8 cellular contexts compared by ENCODE assay signal in the genomic region with DNA sequence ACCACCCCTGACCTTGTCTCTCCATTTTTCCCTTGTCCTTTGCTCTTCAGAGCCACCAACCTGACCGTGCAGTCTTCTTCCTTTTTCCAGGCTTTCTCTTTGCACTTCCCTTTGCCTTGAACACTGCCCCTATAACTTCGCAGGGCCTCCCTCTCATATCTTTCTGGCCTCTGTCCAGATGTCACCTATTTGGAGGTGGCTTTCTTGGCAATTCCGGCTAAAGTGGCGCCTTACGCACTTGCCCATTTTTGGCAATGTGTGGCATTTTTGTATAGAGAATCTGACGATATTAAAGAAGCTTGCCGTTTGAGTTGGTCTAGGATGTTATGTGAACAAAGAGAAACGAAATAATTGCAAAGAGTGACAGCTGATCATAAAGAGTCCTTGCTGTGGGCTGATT. TPM values are rescaled to one million over a fixed set of nuclear protein-coding genes. Genes with fewer than 3 reads are reported as not detected.
DNase-seq lines count a peak whose midpoint lies in the region; ATAC-seq and TF ChIP-seq lines count a peak whose summit lies in the region.

No MANE protein-coding gene starts in this region.

- peaks cover 27% of the 10 kb centered on the region for H3K4me1 ChIP-seq in DND-41 (ENCODE audit: insufficient read depth, low read length)
- H3K4me1 ChIP-seq in NT2/D1 (ENCODE audit: insufficient read depth, insufficient read length) = peaks cover 2% of the 10 kb centered on the region
- H3K4me1 ChIP-seq in endocrine pancreas (ENCODE audit: control insufficient read depth, insufficient read depth, low read length) = no peaks in the 10 kb centered on the region
- peaks cover 10% of the 10 kb centered on the region for H3K4me1 ChIP-seq in osteoblast (ENCODE audit: insufficient read depth, low read length)

- TF ChIP-seq CTCF in DND-41 (IDR thresholded peaks at IDR 0.05; ENCODE audit: borderline replicate concordance, extremely low read depth, low read length, poor library complexity, severe bottlenecking) (no peak), osteoblast (IDR thresholded peaks at IDR 0.05; ENCODE audit: extremely low read depth, low read depth, low read length) (no peak)

- H3K9ac ChIP-seq in DND-41 (ENCODE audit: low read depth, low read length) = peak overlapping the region; percentile 87
- H3K9ac ChIP-seq in NT2/D1 (ENCODE audit: insufficient read length, low read depth) = peak overlapping the region; percentile 78
- peak overlapping the region; percentile 62 for H3K9ac ChIP-seq in endocrine pancreas (ENCODE audit: control insufficient read depth, insufficient read depth, low read length)

- ATAC-seq in DND-41 (ENCODE audit: insufficient read depth, low read depth) = no peak

- peak overlapping the region; percentile 86; the same call in 1 of the 2 replicates for H2AFZ ChIP-seq in DND-41 (ENCODE audit: low read depth, low read length)
- peak overlapping the region; percentile 97 for H2AFZ ChIP-seq in osteoblast (ENCODE audit: low read length)

- H3K36me3 ChIP-seq in DND-41 (ENCODE audit: insufficient read depth, low read length) (peaks cover 37% of the 10 kb centered on the region), NT2/D1 (ENCODE audit: insufficient read depth, insufficient read length, low read length) (peaks cover 35% of the 10 kb centered on the region), endocrine pancreas (ENCODE audit: control insufficient read depth, insufficient read depth, low read length) (peaks cover 7% of the 10 kb centered on the region), osteoblast (ENCODE audit: insufficient read depth, low read length) (peaks cover 27% of the 10 kb centered on the region)

- H3K79me2 ChIP-seq in DND-41 (ENCODE audit: insufficient read depth, low read length) (peaks cover 42% of the 10 kb centered on the region), osteoblast (ENCODE audit: insufficient read depth, low read length) (peaks cover 38% of the 10 kb centered on the region)

- H4K20me1 ChIP-seq in DND-41 (ENCODE audit: insufficient read depth, low read length) (peaks cover 19% of the 10 kb centered on the region), osteoblast (ENCODE audit: insufficient read depth, low read length) (no peaks in the 10 kb centered on the region)

- H3K27me3 ChIP-seq in DND-41 (ENCODE audit: insufficient read depth, low read length, poor library complexity) (no peaks in the 10 kb centered on the region), NT2/D1 (ENCODE audit: insufficient read depth, insufficient read length) (no peaks in the 10 kb centered on the region), endocrine pancreas (ENCODE audit: control insufficient read depth, insufficient read depth, low read length) (no peaks in the 10 kb centered on the region), osteoblast (ENCODE audit: insufficient read depth, low read length) (peaks cover 8% of the 10 kb centered on the region)

- peak overlapping the region; percentile 94 for H3K4me2 ChIP-seq in DND-41 (ENCODE audit: insufficient read depth, low read length)
- peak overlapping the region; percentile 92 for H3K4me2 ChIP-seq in osteoblast (ENCODE audit: insufficient read depth, low read length)

- H3K4me3 ChIP-seq in DND-41 (ENCODE audit: low read depth in 1 of 2, low read length in 2 of 2) = peak overlapping the region; percentile 70 to 92
- H3K4me3 ChIP-seq in NT2/D1 (ENCODE audit: insufficient read length, low read depth) = peak overlapping the region; percentile 79
- peak overlapping the region; percentile 65 for H3K4me3 ChIP-seq in endocrine pancreas (ENCODE audit: control insufficient read depth, insufficient read depth, low read length)
- H3K4me3 ChIP-seq in osteoblast (ENCODE audit: insufficient read depth, low read length) = peak overlapping the region; percentile 94

- DNase-seq in DND-41 = no peak
- no peak for DNase-seq in NT2/D1 (ENCODE audit: low read depth, low spot score)
- no peak for DNase-seq in osteoblast (ENCODE audit: insufficient read length, low spot score, missing footprints)
- DNase-seq in LoVo (ENCODE audit: low spot score) = no peak
- DNase-seq in H4 (ENCODE audit: low spot score) = no peak
- DNase-seq in activated effector memory CD4-positive, alpha-beta T cell treated with Interleukin-2 at 50 U/mL for 16 hours = no peak
- DNase-seq in activated CD4-positive, alpha-beta T cell treated with anti-CD3 and anti-CD28 coated beads for 48 hours = no peak

- H3K9me3 ChIP-seq in DND-41 (ENCODE audit: insufficient read depth, low read length, severe bottlenecking) = no peaks in the 10 kb centered on the region
- no peaks in the 10 kb centered on the region for H3K9me3 ChIP-seq in NT2/D1 (ENCODE audit: insufficient read depth, low read length)
- no peaks in the 10 kb centered on the region for H3K9me3 ChIP-seq in endocrine pancreas (ENCODE audit: control insufficient read depth, low read length)
- H3K9me3 ChIP-seq in osteoblast (ENCODE audit: low read depth, low read length) = no peaks in the 10 kb centered on the region

- H3K27ac ChIP-seq in DND-41 (ENCODE audit: low read length) (peak overlapping the region; percentile 87), osteoblast (ENCODE audit: low read depth, low read length) (peak overlapping the region; percentile 85)

RNA-seq across cellular contexts. Expression of gene ZNF543, which starts 0.9 kb away (rescaled TPM):
- 10.6 and 11.9 TPM in 2 replicates for total RNA-seq in osteoblast
- 6.9 and 7.7 TPM in 2 replicates for total RNA-seq in H4 (2014; rRNA removed; shearing (Covaris generic))

RNA-seq across cellular contexts. Expression of gene ZNF304, which starts 29.9 kb away (rescaled TPM):
- 10.6 and 11.6 TPM in 2 replicates for total RNA-seq in osteoblast
- total RNA-seq in H4 (2014; rRNA removed; shearing (Covaris generic)) = 9.4 and 11.4 TPM in 2 replicates

RNA-seq across cellular contexts. Expression of gene ZNF460, which starts 40.9 kb away (rescaled TPM):
- total RNA-seq in osteoblast = 101 and 115 TPM in 2 replicates
- 29.7 and 30.4 TPM in 2 replicates for total RNA-seq in H4 (2014; rRNA removed; shearing (Covaris generic))

RNA-seq across cellular contexts. Expression of gene TRAPPC2B, which starts 42.2 kb away (rescaled TPM):
- 12.3 and 13.0 TPM in 2 replicates for total RNA-seq in osteoblast
- total RNA-seq in H4 (2014; rRNA removed; shearing (Covaris generic)) = 38.7 and 39.0 TPM in 2 replicates

RNA-seq across cellular contexts. Expression of gene ZNF547, which starts 42.2 kb away (rescaled TPM):
- total RNA-seq in osteoblast = 3.5 and 5.1 TPM in 2 replicates
- 1.8 and 3.6 TPM in 2 replicates for total RNA-seq in H4 (2014; rRNA removed; shearing (Covaris generic))
